8 cellular contexts compared by ENCODE assay signal in the genomic region with DNA sequence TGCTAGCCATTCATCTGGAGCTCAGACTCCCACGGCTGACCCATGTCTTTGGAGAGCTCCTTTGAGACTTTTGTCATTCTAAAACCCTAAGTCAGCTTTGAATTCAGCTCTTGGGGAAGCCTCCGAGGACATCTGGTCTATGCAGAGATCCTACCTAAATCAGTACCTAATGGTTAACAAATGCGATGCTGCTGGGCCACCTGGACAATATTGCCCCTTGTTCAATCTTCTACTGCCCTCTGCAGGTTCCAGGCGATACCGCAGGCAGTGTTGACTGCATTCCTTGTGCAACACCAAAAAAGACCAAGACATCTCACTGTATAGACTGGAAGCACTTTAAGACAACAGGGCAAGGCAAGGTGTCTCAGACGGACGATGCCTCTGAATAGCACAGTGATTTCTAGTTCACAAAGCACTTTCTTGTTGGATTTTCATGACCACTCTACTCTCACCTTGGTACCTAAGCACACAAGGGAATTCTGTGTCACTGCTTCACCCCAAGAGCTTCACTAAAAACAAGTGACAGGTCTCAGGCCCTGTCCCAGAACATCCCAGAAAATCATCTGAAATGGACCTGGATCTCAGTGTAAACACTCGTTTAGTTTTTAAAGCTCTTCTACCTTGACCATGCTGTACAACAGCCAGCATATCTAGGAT.
DNase-seq lines count a peak whose midpoint lies in the region; ATAC-seq, FAIRE-seq and TF ChIP-seq lines count a peak whose summit lies in the region.

No MANE protein-coding gene starts in this region.

- no peaks in the 10 kb centered on the region for H3K4me1 Mint-ChIP-seq in CD14-positive monocyte

- H3K27ac ChIP-seq in endothelial cell of umbilical vein (ENCODE audit: insufficient read depth, low read depth, low read length) = no peak overlapping the region

- dilution Hi-C loops in endothelial cell of umbilical vein (cut with MboI; ENCODE audit: extremely low pct_ligation_motif_present, low sequenced_read_pairs) = loop anchor here (25.0 kb wide), 1 partner anchor 621 kb away; no protein-coding TSS in a partner anchor

- no peak overlapping the region for H2AFZ ChIP-seq in endothelial cell of umbilical vein (ENCODE audit: low read depth, low read length)

- H3K9me3 Mint-ChIP-seq in CD14-positive monocyte = peaks cover 0 to 5% (median 0%) of the 10 kb centered on the region in 7 donors

- H3K9me3 ChIP-seq in endothelial cell of umbilical vein (replicated peaks; ENCODE audit: control insufficient read depth, insufficient read depth, low read length) = no peaks in the 10 kb centered on the region

- peak; percentile 69 for DNase-seq in CD14-positive monocyte (ENCODE audit: low spot score)
- peak; percentile 94 for DNase-seq in NCI-H82 (lab: John Stamatoyannopoulos, UW)
- DNase-seq in activated CD8-positive, alpha-beta memory T cell treated with anti-CD3 and anti-CD28 coated beads for 4 hours (ENCODE audit: low read depth in 2 of 2) = peak; percentile 43 to 44
- DNase-seq in endothelial cell of umbilical vein (ENCODE audit: low read depth, low spot score) = peak; percentile 60
- peak; percentile 80 for DNase-seq in mucosa of gallbladder (ENCODE audit: low spot score)
- DNase-seq in stimulated activated CD8-positive, alpha-beta memory T cell treated with anti-CD3 and anti-CD28 coated beads, Interleukin-4, amount 100 ng/mL, for 48 hours = peak; percentile 89

- no peaks in the 10 kb centered on the region for H3K36me3 ChIP-seq in endothelial cell of umbilical vein (ENCODE audit: control insufficient read depth in 2 of 2, extremely low read depth in 1 of 2, insufficient read depth in 2 of 2, low read length in 2 of 2)

- H3K4me3 Mint-ChIP-seq in CD14-positive monocyte = peak overlapping the region in 1 of 2 donors; percentile 6

- intact Hi-C loops in CD14-positive monocyte (cut with micrococcal nuclease) = loop anchor here (2.0 to 5.0 kb wide), 3 partner anchors 111 to 621 kb away; no protein-coding TSS in a partner anchor
- intact Hi-C loops in endothelial cell of umbilical vein (cut with micrococcal nuclease) = loop anchor here (1.0 to 2.0 kb wide), 5 partner anchors 100 to 619 kb away; a partner anchor contains a TSS

- no peak overlapping the region for H3K9ac ChIP-seq in endothelial cell of umbilical vein (replicated peaks; ENCODE audit: extremely low read depth, insufficient read depth, low read length)

- H4K20me1 ChIP-seq in endothelial cell of umbilical vein (replicated peaks; ENCODE audit: control insufficient read depth, extremely low read depth, insufficient read depth, low read length) = no peaks in the 10 kb centered on the region

- no peaks in the 10 kb centered on the region for H3K79me2 ChIP-seq in endothelial cell of umbilical vein (ENCODE audit: control insufficient read depth, insufficient read depth, low read length)

- H3K27me3 Mint-ChIP-seq in CD14-positive monocyte (ENCODE audit: low read depth in 3 of 3) = peaks cover 0 to 2% (median 1%) of the 10 kb centered on the region in 3 donors

- no peaks in the 10 kb centered on the region for H3K9me1 ChIP-seq in endothelial cell of umbilical vein (replicated peaks; ENCODE audit: control insufficient read depth, extremely low read depth, insufficient read depth, low read length)

- CTCF ChIA-PET in endothelial cell of umbilical vein (lab: Charles Lee) = interaction anchor here (0.7 to 7.6 kb wide), 15 partner anchors 11 to 1170 kb away, joined by 3 to 111 read pairs (median 3); a partner anchor contains a TSS

- H3K4me3 ChIP-seq in endothelial cell of umbilical vein (replicated peaks in 1 of 3; ENCODE audit: insufficient read depth in 1 of 3, low read depth in 1 of 3, low read length in 3 of 3) = no peak overlapping the region

- TF ChIP-seq CTCF in CD14-positive monocyte (IDR thresholded peaks at IDR 0.05) (peak; percentile 96), endothelial cell of umbilical vein (IDR thresholded peaks at IDR 0.05; ENCODE audit: extremely low read depth in 1 of 2, insufficient read depth in 1 of 2, low read depth in 1 of 2, low read length in 2 of 2) (peak; percentile 81 to 93)

- peak; percentile 75 for FAIRE-seq in endothelial cell of umbilical vein (lab: Jason Lieb, UNC)

- BruUV-seq in endothelial cell of umbilical vein (replicated peaks; lab: Mats Ljungman, UMichigan) = no TSS peak

- H3K36me3 Mint-ChIP-seq in CD14-positive monocyte = no peaks in the 10 kb centered on the region

- H3K4me1 ChIP-seq in endothelial cell of umbilical vein (ENCODE audit: control insufficient read depth, extremely low read depth, insufficient read depth, low read length) = no peaks in the 10 kb centered on the region

- POLR2A ChIA-PET in endothelial cell of umbilical vein (lab: Charles Lee) = no interaction called here

- TF ChIP-seq POLR2A in endothelial cell of umbilical vein (IDR thresholded peaks at IDR 0.05; ENCODE audit: low read depth, low read length) = no peak

- ATAC-seq in GM19324 (IDR thresholded peaks at IDR 0.05; ENCODE audit: low FRiP score, unreplicated experiment) = peak; percentile 78
- peak; percentile 62 for ATAC-seq in HG03469 (IDR thresholded peaks at IDR 0.05; ENCODE audit: unreplicated experiment)

- H3K27ac Mint-ChIP-seq in CD14-positive monocyte = no peak overlapping the region

- peaks cover 0 to 3% of the 10 kb centered on the region in 2 experiments for H3K27me3 ChIP-seq in endothelial cell of umbilical vein (ENCODE audit: control insufficient read depth in 2 of 2, insufficient read depth in 2 of 2, low read length in 2 of 2)

- no peak overlapping the region for H3K4me2 ChIP-seq in endothelial cell of umbilical vein (ENCODE audit: insufficient read depth, low read length)

TF ChIP-seq in endothelial cell of umbilical vein, 7 proteins besides CTCF, POLR2A, EP300 and RAD21:
- no peak for TF ChIP-seq JUN (IDR thresholded peaks at IDR 0.05; ENCODE audit: borderline replicate concordance, insufficient read depth, insufficient read length, low read depth)
- TF ChIP-seq MYC (IDR thresholded peaks at IDR 0.05; ENCODE audit: low read depth, low read length) = no peak
- TF ChIP-seq FOS (IDR thresholded peaks at IDR 0.05; ENCODE audit: borderline replicate concordance, insufficient read depth, low read length) = no peak
- TF ChIP-seq EZH2 (IDR thresholded peaks at IDR 0.05; ENCODE audit: borderline replicate concordance, low read depth, low read length, severe bottlenecking) = no peak
- no peak for TF ChIP-seq POLR2AphosphoS5 (IDR thresholded peaks at IDR 0.05; ENCODE audit: insufficient read depth, low read depth, low read length)
- TF ChIP-seq GATA2 (IDR thresholded peaks at IDR 0.05; ENCODE audit: insufficient read depth, insufficient read length, low read depth, low read length) = no peak
- TF ChIP-seq, protein P1, sequence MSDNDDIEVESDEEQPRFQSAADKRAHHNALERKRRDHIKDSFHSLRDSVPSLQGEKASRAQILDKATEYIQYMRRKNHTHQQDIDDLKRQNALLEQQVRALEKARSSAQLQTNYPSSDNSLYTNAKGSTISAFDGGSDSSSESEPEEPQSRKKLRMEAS (IDR thresholded peaks at IDR 0.05; ENCODE audit: insufficient read depth, insufficient read length) = no peak

Comparison
In these comparisons a context has a peak if more than half of its experiments do, and no peak if none do; other contexts are left out.
1. DNase-seq: peak in every context shown above with its lines; median percentile 94 in NCI-H82; 89 in stimulated activated CD8-positive, alpha-beta memory T cell treated with anti-CD3 and anti-CD28 coated beads, Interleukin-4, amount 100 ng/mL, for 48 hours; 80 in mucosa of gallbladder; 69 in CD14-positive monocyte; 60 in endothelial cell of umbilical vein; 44 in activated CD8-positive, alpha-beta memory T cell treated with anti-CD3 and anti-CD28 coated beads for 4 hours.